2 cellular contexts compared by ENCODE assay signal in the genomic region with DNA sequence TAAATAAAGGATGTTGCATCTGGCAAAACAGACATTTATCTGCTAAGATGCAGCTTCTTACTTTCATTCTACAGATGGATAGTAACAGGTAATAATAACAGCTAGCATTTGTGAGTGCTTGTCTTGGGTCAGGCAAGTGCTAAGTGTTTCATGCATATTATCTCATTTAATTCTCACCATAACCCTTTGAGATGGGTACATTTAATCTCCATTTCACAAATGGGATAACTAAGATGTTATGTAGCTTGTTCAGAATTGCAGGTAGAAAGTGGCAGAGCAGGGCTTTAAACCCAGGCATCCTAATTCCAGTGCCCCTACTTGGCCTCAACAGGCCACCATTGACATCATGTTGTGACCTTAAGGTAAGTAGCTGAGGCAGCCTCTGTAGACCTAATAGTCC.
TF ChIP-seq lines count a peak whose summit lies in the region.

No MANE protein-coding gene starts in this region.

TF ChIP-seq in SK-N-SH, 30 proteins besides CTCF, POLR2A, EP300 and RAD21 (continued from another document):
- TF ChIP-seq, protein P1, sequence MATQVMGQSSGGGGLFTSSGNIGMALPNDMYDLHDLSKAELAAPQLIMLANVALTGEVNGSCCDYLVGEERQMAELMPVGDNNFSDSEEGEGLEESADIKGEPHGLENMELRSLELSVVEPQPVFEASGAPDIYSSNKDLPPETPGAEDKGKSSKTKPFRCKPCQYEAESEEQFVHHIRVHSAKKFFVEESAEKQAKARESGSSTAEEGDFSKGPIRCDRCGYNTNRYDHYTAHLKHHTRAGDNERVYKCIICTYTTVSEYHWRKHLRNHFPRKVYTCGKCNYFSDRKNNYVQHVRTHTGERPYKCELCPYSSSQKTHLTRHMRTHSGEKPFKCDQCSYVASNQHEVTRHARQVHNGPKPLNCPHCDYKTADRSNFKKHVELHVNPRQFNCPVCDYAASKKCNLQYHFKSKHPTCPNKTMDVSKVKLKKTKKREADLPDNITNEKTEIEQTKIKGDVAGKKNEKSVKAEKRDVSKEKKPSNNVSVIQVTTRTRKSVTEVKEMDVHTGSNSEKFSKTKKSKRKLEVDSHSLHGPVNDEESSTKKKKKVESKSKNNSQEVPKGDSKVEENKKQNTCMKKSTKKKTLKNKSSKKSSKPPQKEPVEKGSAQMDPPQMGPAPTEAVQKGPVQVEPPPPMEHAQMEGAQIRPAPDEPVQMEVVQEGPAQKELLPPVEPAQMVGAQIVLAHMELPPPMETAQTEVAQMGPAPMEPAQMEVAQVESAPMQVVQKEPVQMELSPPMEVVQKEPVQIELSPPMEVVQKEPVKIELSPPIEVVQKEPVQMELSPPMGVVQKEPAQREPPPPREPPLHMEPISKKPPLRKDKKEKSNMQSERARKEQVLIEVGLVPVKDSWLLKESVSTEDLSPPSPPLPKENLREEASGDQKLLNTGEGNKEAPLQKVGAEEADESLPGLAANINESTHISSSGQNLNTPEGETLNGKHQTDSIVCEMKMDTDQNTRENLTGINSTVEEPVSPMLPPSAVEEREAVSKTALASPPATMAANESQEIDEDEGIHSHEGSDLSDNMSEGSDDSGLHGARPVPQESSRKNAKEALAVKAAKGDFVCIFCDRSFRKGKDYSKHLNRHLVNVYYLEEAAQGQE (IDR thresholded peaks at IDR 0.05; ENCODE audit: low read depth, low read length) = no peak
- TF ChIP-seq, protein P2, sequence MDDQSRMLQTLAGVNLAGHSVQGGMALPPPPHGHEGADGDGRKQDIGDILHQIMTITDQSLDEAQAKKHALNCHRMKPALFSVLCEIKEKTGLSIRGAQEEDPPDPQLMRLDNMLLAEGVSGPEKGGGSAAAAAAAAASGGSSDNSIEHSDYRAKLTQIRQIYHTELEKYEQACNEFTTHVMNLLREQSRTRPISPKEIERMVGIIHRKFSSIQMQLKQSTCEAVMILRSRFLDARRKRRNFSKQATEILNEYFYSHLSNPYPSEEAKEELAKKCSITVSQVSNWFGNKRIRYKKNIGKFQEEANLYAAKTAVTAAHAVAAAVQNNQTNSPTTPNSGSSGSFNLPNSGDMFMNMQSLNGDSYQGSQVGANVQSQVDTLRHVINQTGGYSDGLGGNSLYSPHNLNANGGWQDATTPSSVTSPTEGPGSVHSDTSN (IDR thresholded peaks at IDR 0.05) = no peak
- TF ChIP-seq YY1 (IDR thresholded peaks at IDR 0.05; ENCODE audit: low read depth) (no peak), CHD2 (IDR thresholded peaks at IDR 0.05; ENCODE audit: low read length, partially characterized antibody) (no peak), FOXM1 (IDR thresholded peaks at IDR 0.05; ENCODE audit: low read depth) (no peak)

TF ChIP-seq in SK-N-SH treated with all-trans-retinoic acid at 6 μM for 48 hours, 23 proteins besides CTCF, POLR2A, EP300 and RAD21 (continued from another document):
- TF ChIP-seq ZFP30 (CRISPR knock-in tag; IDR thresholded peaks at IDR 0.05) (no peak), PPARA (CRISPR knock-in tag; IDR thresholded peaks at IDR 0.05; ENCODE audit: borderline replicate concordance) (no peak), ZNF565 (CRISPR knock-in tag; conservative IDR thresholded peaks at IDR 0.05; ENCODE audit: low read depth) (no peak), RARB (CRISPR knock-in tag; IDR thresholded peaks at IDR 0.05) (no peak)
- TF ChIP-seq, protein P3, sequence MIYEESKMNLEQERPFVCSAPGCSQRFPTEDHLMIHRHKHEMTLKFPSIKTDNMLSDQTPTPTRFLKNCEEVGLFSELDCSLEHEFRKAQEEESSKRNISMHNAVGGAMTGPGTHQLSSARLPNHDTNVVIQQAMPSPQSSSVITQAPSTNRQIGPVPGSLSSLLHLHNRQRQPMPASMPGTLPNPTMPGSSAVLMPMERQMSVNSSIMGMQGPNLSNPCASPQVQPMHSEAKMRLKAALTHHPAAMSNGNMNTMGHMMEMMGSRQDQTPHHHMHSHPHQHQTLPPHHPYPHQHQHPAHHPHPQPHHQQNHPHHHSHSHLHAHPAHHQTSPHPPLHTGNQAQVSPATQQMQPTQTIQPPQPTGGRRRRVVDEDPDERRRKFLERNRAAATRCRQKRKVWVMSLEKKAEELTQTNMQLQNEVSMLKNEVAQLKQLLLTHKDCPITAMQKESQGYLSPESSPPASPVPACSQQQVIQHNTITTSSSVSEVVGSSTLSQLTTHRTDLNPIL (CRISPR knock-in tag; IDR thresholded peaks at IDR 0.05; ENCODE audit: low read depth) = no peak
